9 cellular contexts compared by ENCODE assay signal in the genomic region with DNA sequence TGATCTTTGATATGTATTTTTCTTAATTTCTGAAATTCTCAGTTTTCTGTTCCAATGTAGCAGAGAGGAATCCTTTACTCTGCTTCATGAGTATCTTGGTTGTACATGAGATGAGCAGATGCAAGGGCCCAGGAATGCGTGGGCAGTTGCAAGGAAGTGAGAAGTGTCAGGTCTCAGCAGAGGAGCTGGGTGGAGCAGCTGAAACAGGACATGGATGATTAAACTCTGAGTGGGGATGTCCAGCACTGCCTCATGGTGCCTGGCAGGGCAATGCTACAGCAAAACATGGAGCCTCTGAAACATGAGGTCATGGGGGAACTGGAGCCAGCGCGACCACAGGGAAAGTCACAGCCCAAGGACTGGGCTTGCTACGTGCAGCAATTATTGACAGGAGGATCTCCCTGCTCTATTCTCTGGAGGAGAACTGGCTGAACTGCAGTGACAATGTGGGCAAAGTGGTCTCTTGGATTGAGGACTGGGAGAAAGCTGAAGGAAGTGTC. TPM values are rescaled to one million over a fixed set of nuclear protein-coding genes. Genes with fewer than 3 reads are reported as not detected.
DNase-seq lines count a peak whose midpoint lies in the region; ATAC-seq, FAIRE-seq and TF ChIP-seq lines count a peak whose summit lies in the region.
"Had no signal": no experiment of that assay in that cellular context is flagged by ENCODE, and none has a peak within 500 bp of the region (broad histone marks: within the 10 kb centered on the region; RNA-seq: fewer than 3 reads in every experiment).

No MANE protein-coding gene starts in this region.

- no peak overlapping the region for H3K4me3 Mint-ChIP-seq in activated CD4-positive, alpha-beta T cell treated with anti-CD3 and anti-CD28 coated beads, Interleukin-2, amount 10 ng/mL, durations not matched to agents 24 days and 14 days

- H3K36me3 Mint-ChIP-seq in activated CD4-positive, alpha-beta T cell treated with anti-CD3 and anti-CD28 coated beads, Interleukin-2, amount 10 ng/mL, durations not matched to agents 24 days and 14 days (ENCODE audit: low read depth) = no peaks in the 10 kb centered on the region

- ATAC-seq in HG02642 (IDR thresholded peaks at IDR 0.05; ENCODE audit: poor library complexity, unreplicated experiment) = peak; percentile 93

- no peaks in the 10 kb centered on the region for H3K9me3 Mint-ChIP-seq in activated CD4-positive, alpha-beta T cell treated with anti-CD3 and anti-CD28 coated beads, Interleukin-2, amount 10 ng/mL, durations not matched to agents 24 days and 14 days

- FAIRE-seq in RCC 7860 (lab: Jason Lieb, UNC) = peak; percentile 93

- no peak for TF ChIP-seq CTCF in foreskin fibroblast (IDR thresholded peaks at IDR 0.05; ENCODE audit: low read depth, low read length)

- peak; percentile 59 for DNase-seq in activated CD4-positive, alpha-beta T cell treated with anti-CD3 and anti-CD28 coated beads, Interleukin-2, amount 10 ng/mL, durations not matched to agents 24 days and 14 days
- DNase-seq in activated CD4-positive, alpha-beta T cell treated with anti-CD3 and anti-CD28 coated beads, Interleukin-2, amount 50 U/mL, for 4 hours = no peak
- DNase-seq in RCC 7860 (ENCODE audit: low spot score) (peak; percentile 99), foreskin fibroblast (peak; percentile 93 to 96), NCI-H1105 treated with DMSO at 0.1 percent for 48 hours (lab: John Stamatoyannopoulos, UW) (no peak), 8988T (no peak)
- DNase-seq in stimulated activated CD4-positive, alpha-beta T cell treated with anti-CD3 and anti-CD28 coated beads, Interleukin-4, amount 100 ng/mL, for 24 hours = peak; percentile 23
- DNase-seq: right lobe of liver had no signal

- H3K4me1 Mint-ChIP-seq in activated CD4-positive, alpha-beta T cell treated with anti-CD3 and anti-CD28 coated beads, Interleukin-2, amount 10 ng/mL, durations not matched to agents 24 days and 14 days = peaks cover 14% of the 10 kb centered on the region

- peak overlapping the region; percentile 77 for H3K27ac Mint-ChIP-seq in activated CD4-positive, alpha-beta T cell treated with anti-CD3 and anti-CD28 coated beads, Interleukin-2, amount 10 ng/mL, durations not matched to agents 24 days and 14 days

- intact Hi-C loops in activated CD4-positive, alpha-beta T cell treated with anti-CD3 and anti-CD28 coated beads, Interleukin-2, amount 10 ng/mL, durations not matched to agents 24 days and 14 days (cut with micrococcal nuclease) = loop anchor here (1.0 kb wide), 1 partner anchor 33 kb away; no protein-coding TSS in a partner anchor

- no peak overlapping the region for H3K4me3 ChIP-seq in foreskin fibroblast (ENCODE audit: low read depth in 1 of 2, low read length in 2 of 2)
- H3K4me3 ChIP-seq: right lobe of liver had no signal

- no peaks in the 10 kb centered on the region for H3K27me3 Mint-ChIP-seq in activated CD4-positive, alpha-beta T cell treated with anti-CD3 and anti-CD28 coated beads, Interleukin-2, amount 10 ng/mL, durations not matched to agents 24 days and 14 days

RNA-seq across cellular contexts. Expression of gene COLGALT2, which starts 48.4 kb away (rescaled TPM):
- 1.3 and 1.7 TPM in 2 replicates for total RNA-seq in activated CD4-positive, alpha-beta T cell treated with anti-CD3 and anti-CD28 coated beads, Interleukin-2, amount 10 ng/mL, durations not matched to agents 24 days and 14 days

Comparison
In these comparisons a context has a peak if more than half of its experiments do, and no peak if none do; other contexts are left out.
1. DNase-seq: peak in activated CD4-positive, alpha-beta T cell treated with anti-CD3 and anti-CD28 coated beads, Interleukin-2, amount 10 ng/mL, durations not matched to agents 24 days and 14 days (single experiment), RCC 7860 (single experiment), foreskin fibroblast (2 of 2) and stimulated activated CD4-positive, alpha-beta T cell treated with anti-CD3 and anti-CD28 coated beads, Interleukin-4, amount 100 ng/mL, for 24 hours (single experiment); none in activated CD4-positive, alpha-beta T cell treated with anti-CD3 and anti-CD28 coated beads, Interleukin-2, amount 50 U/mL, for 4 hours (0 of 2), NCI-H1105 treated with DMSO at 0.1 percent for 48 hours (single experiment) and 8988T (single experiment).